In the genomic region with DNA sequence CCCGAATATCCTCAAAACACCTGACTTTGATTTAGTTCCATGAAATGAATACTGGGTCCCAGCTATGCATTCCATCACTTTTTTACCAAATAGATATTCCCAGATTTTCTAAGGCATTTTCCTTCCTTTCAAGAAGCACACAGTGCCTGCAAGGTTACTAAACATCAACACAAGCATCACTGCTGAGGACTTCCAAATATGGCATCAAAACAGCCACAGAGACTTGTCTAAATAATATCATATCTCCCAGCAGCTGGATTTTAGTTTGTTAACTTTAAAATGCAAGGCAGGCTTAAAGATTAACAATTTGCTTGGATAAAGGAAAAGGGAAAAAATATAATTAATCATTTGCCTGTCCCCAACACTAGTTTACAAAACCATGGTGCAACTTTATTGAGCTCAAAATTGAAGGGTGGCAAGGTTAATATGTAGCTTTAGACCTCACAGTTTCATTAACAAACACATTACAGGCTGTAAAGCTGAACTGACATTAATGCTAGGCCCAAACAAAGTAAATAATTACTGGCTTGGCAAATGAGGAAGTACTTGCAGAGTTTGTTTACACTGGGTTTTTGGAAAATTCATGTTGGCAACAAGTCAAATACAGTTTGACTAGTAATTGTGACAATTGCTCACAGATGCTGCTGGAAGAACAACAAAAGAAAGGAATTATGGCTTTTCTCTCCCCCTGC, we compare ENCODE assay signal across 13 cellular contexts.
A peak's percentile ranks its signal among the peaks of the same experiment; 100 is the strongest.
DNase-seq lines count a peak whose midpoint lies in the region; ATAC-seq and TF ChIP-seq lines count a peak whose summit lies in the region.
"Had no signal": no experiment of that assay in that cellular context is flagged by ENCODE, and none has a peak within 500 bp of the region (broad histone marks: within the 10 kb centered on the region; RNA-seq: fewer than 3 reads in every experiment).

No MANE protein-coding gene starts in this region.

- H3K9me3 Mint-ChIP-seq in stimulated activated effector memory CD8-positive, alpha-beta T cell treated with anti-CD3 and anti-CD28 coated beads, Interleukin-12 subunit alpha, Interleukin-12 subunit beta, amount 100 ng/mL, for 72 hours: peaks cover 2% of the 10 kb centered on the region
- no peaks in the 10 kb centered on the region for H3K9me3 Mint-ChIP-seq in activated naive CD4-positive, alpha-beta T cell treated with anti-CD3 and anti-CD28 coated beads, Interleukin-2, amount 10 ng/mL, durations not matched to agents 7 days and 5 days
- H3K9me3 Mint-ChIP-seq in activated CD4-positive, alpha-beta memory T cell treated with anti-CD3 and anti-CD28 coated beads for 36 hours: peaks cover 3% of the 10 kb centered on the region

- POLR2A ChIA-PET in activated CD4-positive, alpha-beta memory T cell treated with anti-CD3 and anti-CD28 coated beads for 36 hours (lab: Charles Lee): no interaction called here

- H3K4me2 ChIP-seq in neuronal stem cell (ENCODE audit: insufficient read depth, low read length, poor library complexity, severe bottlenecking): no peak overlapping the region

- H3K4me1 Mint-ChIP-seq in stimulated activated effector memory CD8-positive, alpha-beta T cell treated with anti-CD3 and anti-CD28 coated beads, Interleukin-12 subunit alpha, Interleukin-12 subunit beta, amount 100 ng/mL, for 72 hours: no peaks in the 10 kb centered on the region
- no peaks in the 10 kb centered on the region for H3K4me1 Mint-ChIP-seq in activated naive CD4-positive, alpha-beta T cell treated with anti-CD3 and anti-CD28 coated beads, Interleukin-2, amount 10 ng/mL, durations not matched to agents 7 days and 5 days
- no peaks in the 10 kb centered on the region for H3K4me1 Mint-ChIP-seq in activated CD4-positive, alpha-beta memory T cell treated with anti-CD3 and anti-CD28 coated beads for 36 hours (ENCODE audit: low read depth)
- H3K4me1 Mint-ChIP-seq: naive B cell had no signal

- H3K9ac ChIP-seq in neuronal stem cell (ENCODE audit: low read depth, low read length, poor library complexity): no peak overlapping the region

- no peak overlapping the region for H2BK12ac ChIP-seq in neuronal stem cell (ENCODE audit: low read length)

- no peak overlapping the region for H2BK5ac ChIP-seq in neuronal stem cell (ENCODE audit: low read length)

- CTCF ChIA-PET in activated naive CD4-positive, alpha-beta T cell treated with anti-CD3 and anti-CD28 coated beads, Interleukin-2, amount 10 ng/mL, durations not matched to agents 7 days and 5 days (lab: Charles Lee): no interaction called here
- CTCF ChIA-PET in activated CD4-positive, alpha-beta memory T cell treated with anti-CD3 and anti-CD28 coated beads for 36 hours (lab: Charles Lee): no interaction called here

- H3K4me3 Mint-ChIP-seq in stimulated activated effector memory CD8-positive, alpha-beta T cell treated with anti-CD3 and anti-CD28 coated beads, Interleukin-12 subunit alpha, Interleukin-12 subunit beta, amount 100 ng/mL, for 72 hours: no peak overlapping the region
- H3K4me3 Mint-ChIP-seq in activated naive CD4-positive, alpha-beta T cell treated with anti-CD3 and anti-CD28 coated beads, Interleukin-2, amount 10 ng/mL, durations not matched to agents 7 days and 5 days: no peak overlapping the region
- H3K4me3 Mint-ChIP-seq in activated CD4-positive, alpha-beta memory T cell treated with anti-CD3 and anti-CD28 coated beads for 36 hours: no peak overlapping the region
- H3K4me3 Mint-ChIP-seq: naive B cell had no signal

- H3K4me3 ChIP-seq in cardiac fibroblast (replicated peaks in 1 of 2; ENCODE audit: low read depth in 2 of 2, low read length in 2 of 2) (no peak overlapping the region), mucosa of descending colon (no peak overlapping the region), neuronal stem cell (ENCODE audit: low read length in 2 of 2) (no peak overlapping the region)
- H3K4me3 ChIP-seq: esophagus muscularis mucosa had no signal

- H2BK15ac ChIP-seq in neuronal stem cell (ENCODE audit: low read length): no peak overlapping the region

- H4K91ac ChIP-seq in neuronal stem cell (ENCODE audit: low read depth, low read length, poor library complexity): no peak overlapping the region

- DNase-seq in DMS53 treated with DMSO at 0.1 percent for 48 hours (lab: John Stamatoyannopoulos, UW; ENCODE audit: unreplicated experiment) (peak; percentile 38), NCI-H1694 treated with DMSO at 0.1 percent for 48 hours (lab: John Stamatoyannopoulos, UW) (peak; percentile 26), cardiac fibroblast (ENCODE audit: low read depth in 2 of 2) (peak; percentile 12 to 16), mucosa of descending colon (no peak), neuronal stem cell (ENCODE audit: low spot score) (no peak)
- DNase-seq in stimulated activated effector memory CD8-positive, alpha-beta T cell treated with anti-CD3 and anti-CD28 coated beads, Interleukin-12 subunit alpha, Interleukin-12 subunit beta, amount 100 ng/mL, for 72 hours (ENCODE audit: low spot score in 2 of 2): no peak
- DNase-seq in activated naive CD4-positive, alpha-beta T cell treated with anti-CD3 and anti-CD28 coated beads, Interleukin-2, amount 10 ng/mL, durations not matched to agents 7 days and 5 days: no peak
- no peak for DNase-seq in activated CD4-positive, alpha-beta memory T cell treated with anti-CD3 and anti-CD28 coated beads for 36 hours
- DNase-seq: activated naive CD4-positive, alpha-beta T cell; naive B cell; NCI-H226; T-helper 9 cell had no signal

- no peak overlapping the region for H3K27ac Mint-ChIP-seq in stimulated activated effector memory CD8-positive, alpha-beta T cell treated with anti-CD3 and anti-CD28 coated beads, Interleukin-12 subunit alpha, Interleukin-12 subunit beta, amount 100 ng/mL, for 72 hours
- no peak overlapping the region for H3K27ac Mint-ChIP-seq in activated naive CD4-positive, alpha-beta T cell treated with anti-CD3 and anti-CD28 coated beads, Interleukin-2, amount 10 ng/mL, durations not matched to agents 7 days and 5 days
- H3K27ac Mint-ChIP-seq in activated CD4-positive, alpha-beta memory T cell treated with anti-CD3 and anti-CD28 coated beads for 36 hours: no peak overlapping the region
- H3K27ac Mint-ChIP-seq: naive B cell had no signal

- H3K23ac ChIP-seq in neuronal stem cell (ENCODE audit: low read depth, low read length, poor library complexity): no peak overlapping the region

- H2BK120ac ChIP-seq in neuronal stem cell (ENCODE audit: low read depth, low read length): no peak overlapping the region

- no peak overlapping the region for H3K27ac ChIP-seq in neuronal stem cell (replicated peaks; ENCODE audit: low read length)
- H3K27ac ChIP-seq: esophagus muscularis mucosa had no signal

- no CpG with 5 or more reads among the region's 1 CpG for WGBS in neuronal stem cell (ENCODE audit: extremely low coverage in 2 of 2, insufficient read length in 2 of 2, insufficient replicate concordance in 1 of 2), 2 donors

- H2AFZ ChIP-seq in neuronal stem cell (ENCODE audit: low read length): no peak overlapping the region

- no peaks in the 10 kb centered on the region for H3K27me3 Mint-ChIP-seq in activated naive CD4-positive, alpha-beta T cell treated with anti-CD3 and anti-CD28 coated beads, Interleukin-2, amount 10 ng/mL, durations not matched to agents 7 days and 5 days
- no peaks in the 10 kb centered on the region for H3K27me3 Mint-ChIP-seq in activated CD4-positive, alpha-beta memory T cell treated with anti-CD3 and anti-CD28 coated beads for 36 hours
- H3K27me3 Mint-ChIP-seq: naive B cell had no signal

- H3K9me3 ChIP-seq in mucosa of descending colon (no peaks in the 10 kb centered on the region), neuronal stem cell (replicated peaks in 1 of 2; ENCODE audit: control insufficient read depth in 2 of 2, insufficient read depth in 1 of 2, low read depth in 1 of 2, low read length in 2 of 2) (no peaks in the 10 kb centered on the region)
- H3K9me3 ChIP-seq: esophagus muscularis mucosa had no signal

- ATAC-seq in mucosa of descending colon: peak; percentile 60
- no peak for ATAC-seq in stimulated activated effector memory CD8-positive, alpha-beta T cell treated with anti-CD3 and anti-CD28 coated beads, Interleukin-12 subunit alpha, Interleukin-12 subunit beta, amount 100 ng/mL, for 72 hours

- no peak overlapping the region for H4K8ac ChIP-seq in neuronal stem cell (ENCODE audit: low read depth, low read length)

- no peak overlapping the region for H3K14ac ChIP-seq in neuronal stem cell (ENCODE audit: low read length)

- H3K36me3 ChIP-seq in mucosa of descending colon (ENCODE audit: low read depth) (no peaks in the 10 kb centered on the region), neuronal stem cell (replicated peaks in 1 of 2; ENCODE audit: control insufficient read depth in 2 of 2, insufficient read depth in 2 of 2, low read length in 2 of 2) (no peaks in the 10 kb centered on the region)
- H3K36me3 ChIP-seq: esophagus muscularis mucosa had no signal

- H3K4me1 ChIP-seq in mucosa of descending colon (ENCODE audit: low read depth) (no peaks in the 10 kb centered on the region), neuronal stem cell (ENCODE audit: control insufficient read depth in 2 of 2, insufficient read depth in 1 of 2, low read depth in 1 of 2, low read length in 2 of 2) (no peaks in the 10 kb centered on the region)

- no peaks in the 10 kb centered on the region for H3K36me3 Mint-ChIP-seq in stimulated activated effector memory CD8-positive, alpha-beta T cell treated with anti-CD3 and anti-CD28 coated beads, Interleukin-12 subunit alpha, Interleukin-12 subunit beta, amount 100 ng/mL, for 72 hours
- H3K36me3 Mint-ChIP-seq in activated naive CD4-positive, alpha-beta T cell treated with anti-CD3 and anti-CD28 coated beads, Interleukin-2, amount 10 ng/mL, durations not matched to agents 7 days and 5 days: no peaks in the 10 kb centered on the region
- H3K36me3 Mint-ChIP-seq in activated CD4-positive, alpha-beta memory T cell treated with anti-CD3 and anti-CD28 coated beads for 36 hours: no peaks in the 10 kb centered on the region
- H3K36me3 Mint-ChIP-seq: naive B cell had no signal

- no peaks in the 10 kb centered on the region for H3K27me3 ChIP-seq in neuronal stem cell (ENCODE audit: control insufficient read depth in 3 of 3, insufficient read depth in 3 of 3, low read depth in 1 of 3, low read length in 3 of 3)
- H3K27me3 ChIP-seq: esophagus muscularis mucosa had no signal

- TF ChIP-seq CTCF in cardiac fibroblast (IDR thresholded peaks at IDR 0.05; ENCODE audit: low read depth, low read length) (no peak), mucosa of descending colon (IDR thresholded peaks at IDR 0.05) (no peak)

- intact Hi-C loops in mucosa of descending colon (cut with DNase I, micrococcal nuclease): no loop called here
- intact Hi-C loops in activated CD4-positive, alpha-beta memory T cell treated with anti-CD3 and anti-CD28 coated beads for 36 hours (cut with micrococcal nuclease): no loop called here

- no peaks in the 10 kb centered on the region for H3K79me1 ChIP-seq in neuronal stem cell (ENCODE audit: low read depth, low read length)

- no peak overlapping the region for H3K18ac ChIP-seq in neuronal stem cell (ENCODE audit: low read length)

- H3K4ac ChIP-seq in neuronal stem cell (ENCODE audit: low read length): no peak overlapping the region

- H2AK5ac ChIP-seq in neuronal stem cell (ENCODE audit: low read depth, low read length): no peak overlapping the region

Comparison
In these comparisons a context has a peak if more than half of its experiments do, and no peak if none do; other contexts are left out.
1. DNase-seq: peak in DMS53 treated with DMSO at 0.1 percent for 48 hours (single experiment), NCI-H1694 treated with DMSO at 0.1 percent for 48 hours (single experiment) and cardiac fibroblast (2 of 2); none in mucosa of descending colon (0 of 3), stimulated activated effector memory CD8-positive, alpha-beta T cell treated with anti-CD3 and anti-CD28 coated beads, Interleukin-12 subunit alpha, Interleukin-12 subunit beta, amount 100 ng/mL, for 72 hours (0 of 2), activated naive CD4-positive, alpha-beta T cell treated with anti-CD3 and anti-CD28 coated beads, Interleukin-2, amount 10 ng/mL, durations not matched to agents 7 days and 5 days (single experiment), neuronal stem cell (single experiment) and activated CD4-positive, alpha-beta memory T cell treated with anti-CD3 and anti-CD28 coated beads for 36 hours (single experiment).